In genomic region chr11:72191961-72192381, GRCh38 we compare ENCODE assay signal across 17 cellular contexts. TPM values are rescaled to one million over a fixed set of nuclear protein-coding genes. Genes with fewer than 3 reads are reported as not detected.
DNase-seq lines count a peak whose midpoint lies in the region; ATAC-seq and TF ChIP-seq lines count a peak whose summit lies in the region.
"Had no signal": no experiment of that assay in that cellular context is flagged by ENCODE, and none has a peak within 500 bp of the region (broad histone marks: within the 10 kb centered on the region; RNA-seq: fewer than 3 reads in every experiment).

TSS of gene FOLR1 (plus strand) at chr11:72192140. CDS start at chr11:72192174, 34 bp downstream.

- no peak within 1 kb of the TSS for H4K91ac ChIP-seq in mesenchymal stem cell (ENCODE audit: low read length)

- H3K14ac ChIP-seq in mesenchymal stem cell (ENCODE audit: low read length in 2 of 2), result no peak within 1 kb of the TSS

- H3K18ac ChIP-seq in mesenchymal stem cell (ENCODE audit: low read depth in 1 of 2, low read length in 2 of 2), result no peak within 1 kb of the TSS

- in situ Hi-C loops in GM13976 (cut with MboI; ENCODE audit: low sequenced_read_pairs, unreplicated experiment), result no loop called here

- H3K79me1 ChIP-seq in mesenchymal stem cell (replicated peaks; ENCODE audit: low read length, poor library complexity, severe bottlenecking), result no peaks in the 10 kb centered on the region

- no peaks in the 10 kb centered on the region for H3K9me3 ChIP-seq in breast epithelium
- H3K9me3 ChIP-seq in mesenchymal stem cell (ENCODE audit: control insufficient read depth, low read length), result no peaks in the 10 kb centered on the region
- H3K9me3 ChIP-seq: tibial nerve had no signal

- H3K9ac ChIP-seq in mesenchymal stem cell (ENCODE audit: low read length), result no peak within 1 kb of the TSS

- intact Hi-C loops in breast epithelium (cut with DNase I; ENCODE audit: low total_unique reads), result no loop called here
- intact Hi-C loops in posterior cingulate gyrus (cut with DNase I), result no loop called here

- H3K4me2 ChIP-seq in mesenchymal stem cell (ENCODE audit: low read length, poor library complexity, severe bottlenecking), result no peak within 1 kb of the TSS

- H2BK15ac ChIP-seq in mesenchymal stem cell (ENCODE audit: low read depth, poor library complexity, severe bottlenecking), result no peak within 1 kb of the TSS

- peak within 1 kb of the TSS; percentile 52 to 70 for H3K27ac ChIP-seq in breast epithelium
- H3K27ac ChIP-seq in mesenchymal stem cell (ENCODE audit: low read length, poor library complexity, severe bottlenecking), result no peak within 1 kb of the TSS
- H3K27ac ChIP-seq: brain microvascular endothelial cell, tibial nerve had no signal

- no peaks in the 10 kb centered on the region for H3K27me3 ChIP-seq in breast epithelium
- peaks cover 9 to 11% of the 10 kb centered on the region in 2 experiments for H3K27me3 ChIP-seq in mesenchymal stem cell (ENCODE audit: control insufficient read depth in 1 of 2, insufficient read depth in 1 of 2, low read length in 2 of 2)
- H3K27me3 ChIP-seq: brain microvascular endothelial cell, tibial nerve had no signal

- no peak within 1 kb of the TSS for H3K23ac ChIP-seq in mesenchymal stem cell (ENCODE audit: low read length in 2 of 2)

- H3K4me3 ChIP-seq in breast epithelium, result peak within 1 kb of the TSS in 1 of 3 donors; percentile 9
- H3K4me3 ChIP-seq in mesenchymal stem cell (ENCODE audit: insufficient read depth in 1 of 2, low read depth in 1 of 2, low read length in 2 of 2), result no peak within 1 kb of the TSS
- H3K4me3 ChIP-seq: tibial nerve had no signal

- H3K36me3 ChIP-seq in breast epithelium (no peaks in the 10 kb centered on the region), mesenchymal stem cell (ENCODE audit: control insufficient read depth in 1 of 2, insufficient read depth in 2 of 2, low read depth in 1 of 2, low read length in 2 of 2) (no peaks in the 10 kb centered on the region)
- H3K36me3 ChIP-seq: brain microvascular endothelial cell, tibial nerve had no signal

- H2AFZ ChIP-seq in mesenchymal stem cell (ENCODE audit: low read depth, low read length), result no peak within 1 kb of the TSS

- peaks cover 0 to 8% of the 10 kb centered on the region in 2 donors for H3K4me1 ChIP-seq in breast epithelium
- H3K4me1 ChIP-seq in mesenchymal stem cell (ENCODE audit: control insufficient read depth, insufficient read depth, low read depth, low read length), result peaks cover 4% of the 10 kb centered on the region

- DNase-seq in A172 (ENCODE audit: low spot score) (peak; percentile 25), HK-2 (ENCODE audit: unreplicated experiment) (peak; percentile 38), breast epithelium (ENCODE audit: low spot score in 2 of 2) (peak in 1 of 2 donors; percentile 57), mesenchymal stem cell (peak; percentile 8), posterior cingulate gyrus (no peak), GM13976 (ENCODE audit: low spot score) (no peak)
- DNase-seq: activated CD4-positive, alpha-beta T cell treated with anti-CD3 and anti-CD28 coated beads, Interleukin-2, amount 10 ng/mL, durations not matched to agents 24 days and 14 days; brain microvascular endothelial cell; COR-L47; stimulated activated CD4-positive, alpha-beta T cell treated with anti-CD3 and anti-CD28 coated beads, Interleukin-15, amount 100 ng/mL, for 24 hours; SW 1271 had no signal

- no peak for TF ChIP-seq POLR2A in breast epithelium (IDR thresholded peaks at IDR 0.05)

- WGBS in mesenchymal stem cell, result 78% methylated on average over 3 of the region's 5 CpGs

- peak within 1 kb of the TSS; percentile 51 for H4K8ac ChIP-seq in mesenchymal stem cell (ENCODE audit: low read length)

- no peak within 1 kb of the TSS for H2BK12ac ChIP-seq in mesenchymal stem cell (ENCODE audit: low read length in 2 of 2)

- ATAC-seq in HG03442 (IDR thresholded peaks at IDR 0.05; ENCODE audit: unreplicated experiment) (no peak), GM18909 (IDR thresholded peaks at IDR 0.05; ENCODE audit: poor library complexity, unreplicated experiment) (no peak)
- ATAC-seq: left lobe of liver had no signal

- no peak within 1 kb of the TSS for H2BK5ac ChIP-seq in mesenchymal stem cell (ENCODE audit: low read depth, low read length, poor library complexity, severe bottlenecking)

- TF ChIP-seq CTCF in breast epithelium (IDR thresholded peaks at IDR 0.05) (no peak), GM13976 (IDR thresholded peaks at IDR 0.05; ENCODE audit: borderline replicate concordance, control extremely low read depth, extremely low read depth, insufficient read depth, missing control alignments) (no peak)

- no peak within 1 kb of the TSS for H2BK120ac ChIP-seq in mesenchymal stem cell (ENCODE audit: low read depth, low read length)

- H2AK5ac ChIP-seq in mesenchymal stem cell (ENCODE audit: low read length, severe bottlenecking), result no peak within 1 kb of the TSS

- H3K4ac ChIP-seq in mesenchymal stem cell (ENCODE audit: low read depth in 1 of 2, low read length in 2 of 2), result no peak within 1 kb of the TSS

RNA-seq across cellular contexts. Expression of gene FOLR1, which starts in this region (rescaled TPM):
- 0.50 TPM in 1 of 2 replicates, not detected in the other for total RNA-seq in A172 (2014; rRNA removed; shearing (Covaris generic))
- total RNA-seq in breast epithelium, result 10 to 100 TPM in 2 of 3 donors, not detected in 1; 11.8 to 45.2 TPM
- not detected for polyA plus RNA-seq in mesenchymal stem cell (2013, experiment 1 of 2)
- polyA plus RNA-seq in mesenchymal stem cell (2013, experiment 2 of 2), result not detected
- total RNA-seq: activated CD4-positive, alpha-beta T cell treated with anti-CD3 and anti-CD28 coated beads, Interleukin-2, amount 10 ng/mL, durations not matched to agents 24 days and 14 days; glomerular endothelial cell; left lobe of liver; omental fat pad had no signal

Comparison
In these comparisons a context has a peak if more than half of its experiments do, and no peak if none do; other contexts are left out.
1. Peak in DNase-seq in A172; RNA of the gene not detected or under 1 TPM.
2. DNase-seq: peak in HK-2 (single experiment) and mesenchymal stem cell (single experiment); none in posterior cingulate gyrus (0 of 10) and GM13976 (single experiment).